Comparison of ENCODE assay signal across 1 cellular context in the genomic region with DNA sequence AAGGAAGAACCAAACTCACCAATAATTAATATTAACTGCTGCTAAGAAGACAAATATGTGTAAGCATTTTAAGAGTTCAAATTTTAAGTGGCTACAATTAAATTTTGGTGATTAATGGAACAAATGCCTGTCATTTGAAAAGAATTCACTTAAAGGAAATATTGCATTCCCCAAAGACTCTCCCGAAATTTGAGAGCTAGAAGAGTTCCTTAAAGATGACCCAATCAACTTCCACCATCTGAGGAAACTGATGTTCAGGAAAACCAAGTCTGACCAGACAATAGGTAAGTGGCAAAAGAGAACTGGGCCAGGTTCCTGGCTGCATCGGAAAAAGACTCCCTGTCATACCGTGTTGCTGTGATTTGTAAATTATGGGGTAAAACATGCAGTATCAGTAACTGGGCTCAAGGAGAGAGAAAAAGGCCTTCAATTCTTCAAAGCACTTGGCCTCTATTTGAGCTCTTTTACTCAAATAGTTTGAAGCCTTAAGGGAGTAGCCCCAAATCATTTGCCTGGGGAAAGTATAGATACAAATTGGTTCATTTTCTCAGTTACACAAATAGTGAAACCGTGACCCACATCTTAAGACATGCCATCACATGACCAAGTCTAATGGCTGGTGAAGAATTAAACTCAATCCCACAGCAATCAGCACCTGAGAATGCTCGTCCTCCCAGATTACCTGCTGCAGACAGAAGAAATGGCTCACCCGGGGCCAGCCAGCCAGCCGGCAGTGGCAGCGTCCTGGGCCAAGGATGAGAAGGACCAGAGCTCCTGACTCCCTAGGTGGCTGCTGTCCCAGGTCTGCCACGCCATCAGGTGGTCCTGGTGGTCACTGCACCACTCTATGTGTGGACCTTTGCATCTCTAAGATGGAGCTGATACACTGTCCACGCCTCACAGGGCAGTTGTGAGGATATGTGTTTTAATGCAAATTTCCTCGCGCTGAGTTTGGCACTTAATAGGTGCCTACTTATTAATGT.
TF ChIP-seq lines count a peak whose summit lies in the region.

No MANE protein-coding gene starts in this region.

TF ChIP-seq in Ishikawa, 13 proteins besides CTCF, POLR2A, EP300 and RAD21 (continued from another document):
- TF ChIP-seq ZBTB7A (IDR thresholded peaks at IDR 0.05; ENCODE audit: low read depth) (no peak), YY1 (IDR thresholded peaks at IDR 0.05; ENCODE audit: low read depth) (no peak), TEAD4 (IDR thresholded peaks at IDR 0.05) (no peak), TAF1 (IDR thresholded peaks at IDR 0.05; ENCODE audit: low read depth) (no peak), CEBPB (IDR thresholded peaks at IDR 0.05) (no peak)
- TF ChIP-seq, protein P1, sequence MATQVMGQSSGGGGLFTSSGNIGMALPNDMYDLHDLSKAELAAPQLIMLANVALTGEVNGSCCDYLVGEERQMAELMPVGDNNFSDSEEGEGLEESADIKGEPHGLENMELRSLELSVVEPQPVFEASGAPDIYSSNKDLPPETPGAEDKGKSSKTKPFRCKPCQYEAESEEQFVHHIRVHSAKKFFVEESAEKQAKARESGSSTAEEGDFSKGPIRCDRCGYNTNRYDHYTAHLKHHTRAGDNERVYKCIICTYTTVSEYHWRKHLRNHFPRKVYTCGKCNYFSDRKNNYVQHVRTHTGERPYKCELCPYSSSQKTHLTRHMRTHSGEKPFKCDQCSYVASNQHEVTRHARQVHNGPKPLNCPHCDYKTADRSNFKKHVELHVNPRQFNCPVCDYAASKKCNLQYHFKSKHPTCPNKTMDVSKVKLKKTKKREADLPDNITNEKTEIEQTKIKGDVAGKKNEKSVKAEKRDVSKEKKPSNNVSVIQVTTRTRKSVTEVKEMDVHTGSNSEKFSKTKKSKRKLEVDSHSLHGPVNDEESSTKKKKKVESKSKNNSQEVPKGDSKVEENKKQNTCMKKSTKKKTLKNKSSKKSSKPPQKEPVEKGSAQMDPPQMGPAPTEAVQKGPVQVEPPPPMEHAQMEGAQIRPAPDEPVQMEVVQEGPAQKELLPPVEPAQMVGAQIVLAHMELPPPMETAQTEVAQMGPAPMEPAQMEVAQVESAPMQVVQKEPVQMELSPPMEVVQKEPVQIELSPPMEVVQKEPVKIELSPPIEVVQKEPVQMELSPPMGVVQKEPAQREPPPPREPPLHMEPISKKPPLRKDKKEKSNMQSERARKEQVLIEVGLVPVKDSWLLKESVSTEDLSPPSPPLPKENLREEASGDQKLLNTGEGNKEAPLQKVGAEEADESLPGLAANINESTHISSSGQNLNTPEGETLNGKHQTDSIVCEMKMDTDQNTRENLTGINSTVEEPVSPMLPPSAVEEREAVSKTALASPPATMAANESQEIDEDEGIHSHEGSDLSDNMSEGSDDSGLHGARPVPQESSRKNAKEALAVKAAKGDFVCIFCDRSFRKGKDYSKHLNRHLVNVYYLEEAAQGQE (IDR thresholded peaks at IDR 0.05; ENCODE audit: low read depth), result no peak
- TF ChIP-seq, protein P2, sequence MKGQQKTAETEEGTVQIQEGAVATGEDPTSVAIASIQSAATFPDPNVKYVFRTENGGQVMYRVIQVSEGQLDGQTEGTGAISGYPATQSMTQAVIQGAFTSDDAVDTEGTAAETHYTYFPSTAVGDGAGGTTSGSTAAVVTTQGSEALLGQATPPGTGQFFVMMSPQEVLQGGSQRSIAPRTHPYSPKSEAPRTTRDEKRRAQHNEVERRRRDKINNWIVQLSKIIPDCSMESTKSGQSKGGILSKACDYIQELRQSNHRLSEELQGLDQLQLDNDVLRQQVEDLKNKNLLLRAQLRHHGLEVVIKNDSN (IDR thresholded peaks at IDR 0.05), result no peak
